ENCODE assay signal across 18 cellular contexts in genomic region chr3:183481582-183481981, GRCh38. TPM values are rescaled to one million over a fixed set of nuclear protein-coding genes. Genes with fewer than 3 reads are reported as not detected.
DNase-seq lines count a peak whose midpoint lies in the region; ATAC-seq, FAIRE-seq and TF ChIP-seq lines count a peak whose summit lies in the region.
"Had no signal": no experiment of that assay in that cellular context is flagged by ENCODE, and none has a peak within 500 bp of the region (broad histone marks: within the 10 kb centered on the region; RNA-seq: fewer than 3 reads in every experiment).

No MANE protein-coding gene starts in this region.

- H3K9me3 ChIP-seq in MG63 (no peaks in the 10 kb centered on the region), smooth muscle cell (replicated peaks; ENCODE audit: low read depth) (no peaks in the 10 kb centered on the region)

- H3K4me1 Mint-ChIP-seq in activated T-cell treated with anti-CD3 and anti-CD28 coated beads, Interleukin-2, amount 50 U/mL, for 4 hours (ENCODE audit: low read depth): peaks cover 5% of the 10 kb centered on the region

- no peak for TF ChIP-seq CTCF in bronchial epithelial cell (IDR thresholded peaks at IDR 0.05; ENCODE audit: insufficient read depth, low read length, severe bottlenecking)
- no peak for TF ChIP-seq CTCF in smooth muscle cell (IDR thresholded peaks at IDR 0.05; ENCODE audit: borderline replicate concordance, insufficient read depth, poor library complexity, severe bottlenecking)
- no peak for TF ChIP-seq CTCF in dorsolateral prefrontal cortex (IDR thresholded peaks at IDR 0.05 in 54 of 56, conservative IDR thresholded peaks at IDR 0.05 in 2 of 56; ENCODE audit: low read depth in 1 of 56, partially characterized antibody in 56 of 56)

- no peak overlapping the region for H2AFZ ChIP-seq in smooth muscle cell (ENCODE audit: low read depth)

- H3K79me2 ChIP-seq in smooth muscle cell (ENCODE audit: low read depth): no peaks in the 10 kb centered on the region

- DNase-seq in activated T-cell treated with anti-CD3 and anti-CD28 coated beads, Interleukin-2, amount 50 U/mL, for 4 hours: no peak
- DNase-seq in activated T-cell treated with anti-CD3 and anti-CD28 coated beads, Interleukin-2, amount 50 U/mL, for 1 hour: no peak
- DNase-seq in MG63: peak; percentile 22
- DNase-seq in bronchial epithelial cell (ENCODE audit: low read depth): peak; percentile 97
- DNase-seq in smooth muscle cell (lab: John Stamatoyannopoulos, UW; ENCODE audit: unreplicated experiment): no peak
- DNase-seq in OCI-M2 (lab: John Stamatoyannopoulos, UW; ENCODE audit: unreplicated experiment): no peak
- DNase-seq in NCI-H510A treated with DMSO at 0.1 percent for 48 hours (lab: John Stamatoyannopoulos, UW): no peak
- no peak for DNase-seq in dorsolateral prefrontal cortex
- DNase-seq: activated CD4-positive, alpha-beta T cell treated with anti-CD3 and anti-CD28 coated beads, Interleukin-2, amount 10 ng/mL, durations not matched to agents 24 days and 14 days; aorta; GOT3; NCI-H1048; NK-92 treated with Interleukin-12 subunit alpha and Interleukin-12 subunit beta, amount 100 ng/mL, for 24 hours had no signal

- H3K27ac ChIP-seq in smooth muscle cell (ENCODE audit: low read depth) (peak overlapping the region; percentile 22), dorsolateral prefrontal cortex (no peak overlapping the region)
- H3K27ac ChIP-seq: coronary artery had no signal

- no peak overlapping the region for H3K4me3 Mint-ChIP-seq in activated T-cell treated with anti-CD3 and anti-CD28 coated beads, Interleukin-2, amount 50 U/mL, for 4 hours
- H3K4me3 Mint-ChIP-seq: activated CD4-positive, alpha-beta T cell treated with anti-CD3 and anti-CD28 coated beads, Interleukin-2, amount 10 ng/mL, durations not matched to agents 24 days and 14 days; memory B cell; nephron had no signal

- no peaks in the 10 kb centered on the region for H3K36me3 Mint-ChIP-seq in activated T-cell treated with anti-CD3 and anti-CD28 coated beads, Interleukin-2, amount 50 U/mL, for 4 hours (ENCODE audit: insufficient read depth)
- H3K36me3 Mint-ChIP-seq: memory B cell had no signal

- H3K4me2 ChIP-seq in smooth muscle cell: no peak overlapping the region

- no peaks in the 10 kb centered on the region for H3K27me3 Mint-ChIP-seq in activated T-cell treated with anti-CD3 and anti-CD28 coated beads, Interleukin-2, amount 50 U/mL, for 4 hours (ENCODE audit: low read depth)
- H3K27me3 Mint-ChIP-seq: memory B cell had no signal

- H3F3A ChIP-seq in smooth muscle cell (ENCODE audit: low read depth): no peaks in the 10 kb centered on the region

- ATAC-seq in activated T-cell treated with anti-CD3 and anti-CD28 coated beads, Interleukin-2, amount 50 U/mL, for 4 hours: peak; percentile 62 to 85

- H3K4me1 ChIP-seq in smooth muscle cell (ENCODE audit: low read depth): peaks cover 12% of the 10 kb centered on the region

- no peaks in the 10 kb centered on the region for H3K9me3 Mint-ChIP-seq in activated T-cell treated with anti-CD3 and anti-CD28 coated beads, Interleukin-2, amount 50 U/mL, for 4 hours
- H3K9me3 Mint-ChIP-seq: activated CD4-positive, alpha-beta T cell treated with anti-CD3 and anti-CD28 coated beads, Interleukin-2, amount 10 ng/mL, durations not matched to agents 24 days and 14 days; memory B cell; nephron had no signal

- FAIRE-seq in bronchial epithelial cell (lab: Jason Lieb, UNC): peak; percentile 97
- FAIRE-seq: G401.6, GM12892 had no signal

- 70% methylated on average over 8 of the region's 8 CpGs for WGBS in smooth muscle cell (ENCODE audit: low lambda C conversion rate)

- no peaks in the 10 kb centered on the region for H3K36me3 ChIP-seq in MG63
- no peaks in the 10 kb centered on the region for H3K36me3 ChIP-seq in bronchial epithelial cell (ENCODE audit: control insufficient read depth, insufficient read depth, low read length)
- H3K36me3 ChIP-seq in smooth muscle cell (ENCODE audit: low read depth): no peaks in the 10 kb centered on the region

- intact Hi-C loops in dorsolateral prefrontal cortex (cut with DNase I): no loop called here

- peaks cover 2% of the 10 kb centered on the region; the same call in 1 of the 2 replicates for H3K27me3 ChIP-seq in MG63
- no peaks in the 10 kb centered on the region for H3K27me3 ChIP-seq in bronchial epithelial cell (ENCODE audit: control insufficient read depth, insufficient read depth, low read length)
- no peaks in the 10 kb centered on the region for H3K27me3 ChIP-seq in smooth muscle cell (ENCODE audit: low read depth)
- H3K27me3 ChIP-seq in dorsolateral prefrontal cortex: no peaks in the 10 kb centered on the region

- no peak overlapping the region for H3K9ac ChIP-seq in smooth muscle cell (ENCODE audit: low read depth)

- H3K4me3 ChIP-seq in MG63: no peak overlapping the region
- no peak overlapping the region for H3K4me3 ChIP-seq in bronchial epithelial cell (ENCODE audit: low read depth, low read length)
- H3K4me3 ChIP-seq in smooth muscle cell: no peak overlapping the region
- H3K4me3 ChIP-seq in dorsolateral prefrontal cortex: no peak overlapping the region
- H3K4me3 ChIP-seq: coronary artery had no signal

- no peaks in the 10 kb centered on the region for H4K20me1 ChIP-seq in smooth muscle cell (ENCODE audit: low read depth)

RNA-seq across cellular contexts. Expression of gene MCF2L2, which starts 53.2 kb away (rescaled TPM):
- total RNA-seq in activated T-cell treated with anti-CD3 and anti-CD28 coated beads, Interleukin-2, amount 50 U/mL, for 4 hours: 1 to 10 TPM in 2 of 3 donors, under 1 TPM in 1; 0.58 to 1.4 (median 1.3) TPM
- total RNA-seq in MG63 (2014; rRNA removed; shearing (Covaris generic); ENCODE audit: low replicate concordance): not detected in 2 replicates
- total RNA-seq in bronchial epithelial cell (0.26 TPM in 2 replicates), smooth muscle cell (0.09 and 0.22 TPM in 2 replicates), dorsolateral prefrontal cortex (100 to 1,000 TPM in 110 of 120 experiments, 10 to 100 TPM in 10; 61.2 to 266 (median 124) TPM)
- 0.44 TPM in 1 of 2 replicates, not detected in the other for polyA plus RNA-seq in smooth muscle cell

Comparison
In these comparisons a context has a peak if more than half of its experiments do, and no peak if none do; other contexts are left out.
1. DNase-seq: peak in MG63 (single experiment) and bronchial epithelial cell (single experiment); none in activated T-cell treated with anti-CD3 and anti-CD28 coated beads, Interleukin-2, amount 50 U/mL, for 4 hours (single experiment), activated T-cell treated with anti-CD3 and anti-CD28 coated beads, Interleukin-2, amount 50 U/mL, for 1 hour (single experiment), smooth muscle cell (single experiment), OCI-M2 (single experiment), NCI-H510A treated with DMSO at 0.1 percent for 48 hours (single experiment) and dorsolateral prefrontal cortex (0 of 10).
2. RNA of gene MCF2L2, which starts 53.2 kb away (total RNA-seq): 61.2 to 266 TPM in dorsolateral prefrontal cortex; 0.58 to 1.4 TPM in activated T-cell treated with anti-CD3 and anti-CD28 coated beads, Interleukin-2, amount 50 U/mL, for 4 hours, 0.26 TPM in bronchial epithelial cell, 0.09 to 0.22 TPM in smooth muscle cell and not detected in MG63; every median in the first group is over 10 times any median in the second.